ENCODE assay signal across 8 cellular contexts in genomic region chr11:77619576-77620198, GRCh38. TPM values are rescaled to one million over a fixed set of nuclear protein-coding genes. Genes with fewer than 3 reads are reported as not detected.
DNase-seq lines count a peak whose midpoint lies in the region; ATAC-seq and TF ChIP-seq lines count a peak whose summit lies in the region.

No MANE protein-coding gene starts in this region.

- no peak overlapping the region for H3K4me3 ChIP-seq in Loucy (ENCODE audit: low read length, poor library complexity, severe bottlenecking)

- no peaks in the 10 kb centered on the region for H3K9me2 ChIP-seq in Loucy (replicated peaks; ENCODE audit: low read depth, low read length)

- H3K27ac Mint-ChIP-seq in stimulated activated memory B cell treated with anti-CD40 and anti-IgM and Interleukin-4, amounts not matched to agents 10 μg/mL and 1 μg/mL and 100 μg/mL, for 72 hours, result no peak overlapping the region

- H4K20me1 ChIP-seq in Loucy (ENCODE audit: insufficient read depth, low read length, poor library complexity, severe bottlenecking), result no peaks in the 10 kb centered on the region

- no peaks in the 10 kb centered on the region for H3K9me3 ChIP-seq in Loucy (ENCODE audit: insufficient read depth, low read depth, low read length)

- no peak for ATAC-seq in HG03439 (IDR thresholded peaks at IDR 0.05; ENCODE audit: unreplicated experiment)
- ATAC-seq in stimulated activated memory B cell treated with anti-CD40 and anti-IgM and Interleukin-4, amounts not matched to agents 10 μg/mL and 1 μg/mL and 100 μg/mL, for 72 hours, result no peak

- H3K79me2 ChIP-seq in Loucy (ENCODE audit: insufficient read depth, low read length), result no peaks in the 10 kb centered on the region

- H3K4me1 ChIP-seq in Loucy (ENCODE audit: insufficient read depth, low read length, poor library complexity, severe bottlenecking), result no peaks in the 10 kb centered on the region

- H3F3A ChIP-seq in Loucy (ENCODE audit: low read depth), result peaks cover 3% of the 10 kb centered on the region; the same call in 1 of the 2 replicates

- no peak overlapping the region for H3K9ac ChIP-seq in Loucy (ENCODE audit: low read depth, low read length, poor library complexity, severe bottlenecking)

- DNase-seq in NCI-H524 (lab: John Stamatoyannopoulos, UW) (peak; percentile 8 to 53), NCI-H524 treated with DMSO at 0.1 percent for 48 hours (lab: John Stamatoyannopoulos, UW) (no peak), SK-MEL-5 (ENCODE audit: low read depth, low spot score) (peak; percentile 59), fibroblast of the conjunctiva (ENCODE audit: low read depth) (peak; percentile 20), retina (peak; percentile 32)

- H3K4me3 Mint-ChIP-seq in stimulated activated memory B cell treated with anti-CD40 and anti-IgM and Interleukin-4, amounts not matched to agents 10 μg/mL and 1 μg/mL and 100 μg/mL, for 72 hours, result no peak overlapping the region

- H3K36me3 ChIP-seq in Loucy (ENCODE audit: insufficient read depth, low read length), result peaks cover 58% of the 10 kb centered on the region; the same call in 1 of the 2 replicates

- H3K4me2 ChIP-seq in Loucy (ENCODE audit: low read depth, low read length, poor library complexity, severe bottlenecking), result no peak overlapping the region

- H3K27me3 ChIP-seq in Loucy (ENCODE audit: insufficient read depth, low read length, poor library complexity, severe bottlenecking), result no peaks in the 10 kb centered on the region

- no peaks in the 10 kb centered on the region for H3K9me3 Mint-ChIP-seq in stimulated activated memory B cell treated with anti-CD40 and anti-IgM and Interleukin-4, amounts not matched to agents 10 μg/mL and 1 μg/mL and 100 μg/mL, for 72 hours

- peaks cover 56% of the 10 kb centered on the region for H3K36me3 Mint-ChIP-seq in stimulated activated memory B cell treated with anti-CD40 and anti-IgM and Interleukin-4, amounts not matched to agents 10 μg/mL and 1 μg/mL and 100 μg/mL, for 72 hours

- H2AFZ ChIP-seq in Loucy (ENCODE audit: low read length), result no peak overlapping the region

- H3K4me1 Mint-ChIP-seq in stimulated activated memory B cell treated with anti-CD40 and anti-IgM and Interleukin-4, amounts not matched to agents 10 μg/mL and 1 μg/mL and 100 μg/mL, for 72 hours, result no peaks in the 10 kb centered on the region

- in situ Hi-C loops in SK-MEL-5 (cut with HindIII; ENCODE audit: low pct_unique_long_range_greater_than_20kb, low sequenced_read_pairs), result no loop called here

- peak; percentile 76 for TF ChIP-seq CTCF in Loucy (conservative IDR thresholded peaks at IDR 0.05; ENCODE audit: low read length)

- no peaks in the 10 kb centered on the region for H3K27me3 Mint-ChIP-seq in stimulated activated memory B cell treated with anti-CD40 and anti-IgM and Interleukin-4, amounts not matched to agents 10 μg/mL and 1 μg/mL and 100 μg/mL, for 72 hours

RNA-seq across cellular contexts. Expression of gene CLNS1A, which starts 17.9 kb away (rescaled TPM):
- total RNA-seq in SK-MEL-5 (2014; rRNA removed; shearing (Covaris generic)), result 219 and 224 TPM in 2 replicates
- 94.7 and 109 TPM in 2 replicates for polyA plus RNA-seq in SK-MEL-5 (2015; cell fraction: cytosol; rRNA removed)
- 30.6 and 99.9 TPM in 2 replicates for polyA plus RNA-seq in SK-MEL-5 (2015; cell fraction: nucleus; rRNA removed)

RNA-seq across cellular contexts. Expression of gene AQP11, which starts 29.9 kb away (rescaled TPM):
- 0.67 and 1.4 TPM in 2 replicates for total RNA-seq in SK-MEL-5 (2014; rRNA removed; shearing (Covaris generic))
- 0.80 and 1.4 TPM in 2 replicates for polyA plus RNA-seq in SK-MEL-5 (2015; cell fraction: cytosol; rRNA removed)
- polyA plus RNA-seq in SK-MEL-5 (2015; cell fraction: nucleus; rRNA removed), result 1.3 and 1.8 TPM in 2 replicates
